ENCODE assay signal across 22 cellular contexts in the genomic region with DNA sequence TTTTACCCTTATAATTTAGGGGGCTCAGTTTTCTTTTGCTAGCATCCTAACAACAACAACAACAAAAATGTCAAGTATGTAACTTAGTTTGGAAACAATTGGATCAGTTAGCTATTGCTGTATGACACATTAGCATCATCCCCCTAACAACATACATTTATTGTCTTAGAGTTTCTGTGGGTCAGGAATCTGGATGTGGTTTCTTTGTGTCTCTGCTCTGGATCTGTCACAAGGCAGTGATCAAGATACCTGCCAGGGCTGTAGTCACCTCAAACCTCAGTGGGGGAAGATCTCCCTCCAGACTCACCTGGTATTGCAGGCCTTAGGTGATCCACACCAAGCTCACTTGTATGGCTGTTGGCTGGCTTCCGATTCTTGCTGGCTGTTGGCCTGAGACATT.
"Had no signal": no experiment of that assay in that cellular context is flagged by ENCODE, and none has a peak within 500 bp of the region (broad histone marks: within the 10 kb centered on the region; RNA-seq: fewer than 3 reads in every experiment).

No MANE protein-coding gene starts in this region.

- H3K27ac ChIP-seq: neutrophil, pancreas, prostate gland, right lobe of liver, sigmoid colon, stomach, thoracic aorta, thyroid gland, tibial nerve, upper lobe of left lung, vagina had no signal

- H3K9me3 ChIP-seq: neutrophil, pancreas, prostate gland, right lobe of liver, sigmoid colon, stomach, thoracic aorta, thyroid gland, tibial nerve, upper lobe of left lung, vagina had no signal

- H3K27me3 ChIP-seq: pancreas, sigmoid colon, stomach, thyroid gland, tibial nerve, upper lobe of left lung, vagina had no signal

- DNase-seq: nephron progenitor cell; nucleus accumbens; pancreas; right cardiac atrium; right lobe of liver; sigmoid colon; small intestine; stimulated activated CD4-positive, alpha-beta T cell treated with anti-CD3 and anti-CD28 coated beads, Interleukin-15, amount 100 ng/mL, for 24 hours; stimulated activated CD4-positive, alpha-beta T cell treated with anti-CD3 and anti-CD28 coated beads, Interleukin-2, amount 100 ng/mL, for 24 hours; stimulated activated CD4-positive, alpha-beta T cell treated with anti-CD3 and anti-CD28 coated beads, Interleukin-2, amount 100 ng/mL, for 48 hours; stimulated activated CD4-positive, alpha-beta T cell treated with anti-CD3 and anti-CD28 coated beads, Interleukin-4, amount 100 ng/mL, for 24 hours; stimulated activated naive B cell treated with anti-CD40 and anti-IgM and Interleukin-4, amounts not matched to agents 10 μg/mL and 1 μg/mL and 100 μg/mL, for 72 hours; stimulated activated naive CD4-positive, alpha-beta T cell treated with Interleukin-2 at 50 U/mL for 16 hours; stomach; thyroid gland; trophoblast cell; upper lobe of left lung had no signal

- H3K36me3 ChIP-seq: neutrophil, pancreas, prostate gland, right lobe of liver, sigmoid colon, stomach, thoracic aorta, thyroid gland, tibial nerve, upper lobe of left lung, vagina had no signal

- H3K4me1 ChIP-seq: prostate gland, right lobe of liver, stomach, thyroid gland, upper lobe of left lung, vagina had no signal

- H3K4me3 ChIP-seq: pancreas, prostate gland, right lobe of liver, sigmoid colon, stomach, thoracic aorta, thyroid gland, tibial nerve, upper lobe of left lung, vagina had no signal
